Comparison of ENCODE assay signal across 1 cellular context in genomic region chr1:229252228-229252984, GRCh38.
TF ChIP-seq lines count a peak whose summit lies in the region.

No MANE protein-coding gene starts in this region.

TF ChIP-seq in HepG2, 621 proteins besides CTCF, POLR2A, EP300 and RAD21 (continues in another document):
- TF ChIP-seq MNT (IDR thresholded peaks at IDR 0.05) (no peak), DZIP1 (CRISPR knock-in tag; IDR thresholded peaks at IDR 0.05) (no peak), ZNF543 (CRISPR knock-in tag; IDR thresholded peaks at IDR 0.05) (no peak), CSRNP1 (CRISPR knock-in tag; IDR thresholded peaks at IDR 0.05) (no peak), MLXIP (CRISPR knock-in tag; IDR thresholded peaks at IDR 0.05; ENCODE audit: borderline replicate concordance) (no peak), IRF1 (CRISPR knock-in tag; IDR thresholded peaks at IDR 0.05; ENCODE audit: low read depth) (no peak), MAX (IDR thresholded peaks at IDR 0.05) (0 out of 2 replicates have a peak, but pooled peaks have one; percentile 17), KDM2A (CRISPR knock-in tag; IDR thresholded peaks at IDR 0.05; ENCODE audit: borderline replicate concordance, low read depth) (no peak), IRF9 (CRISPR knock-in tag; IDR thresholded peaks at IDR 0.05; ENCODE audit: borderline replicate concordance) (no peak), JARID2 (CRISPR knock-in tag; IDR thresholded peaks at IDR 0.05; ENCODE audit: insufficient replicate concordance) (no peak), GTF3A (CRISPR knock-in tag; conservative IDR thresholded peaks at IDR 0.05) (no peak), TFAP4 (IDR thresholded peaks at IDR 0.05; ENCODE audit: borderline replicate concordance, low read depth) (peak; percentile 31; the same call in 1 of the 2 replicates), ZNF687 (CRISPR knock-in tag; IDR thresholded peaks at IDR 0.05) (peak; percentile 33; the same call in 1 of the 2 replicates), CERS6 (CRISPR knock-in tag; IDR thresholded peaks at IDR 0.05) (no peak), IRX3 (CRISPR knock-in tag; IDR thresholded peaks at IDR 0.05; ENCODE audit: borderline replicate concordance, low read depth) (no peak), ZBTB26 (CRISPR knock-in tag; IDR thresholded peaks at IDR 0.05; ENCODE audit: borderline replicate concordance) (peak; percentile 74), NFAT5 (CRISPR knock-in tag; IDR thresholded peaks at IDR 0.05) (no peak), ZNF629 (CRISPR knock-in tag; conservative IDR thresholded peaks at IDR 0.05) (no peak), SMAD1 (CRISPR knock-in tag; IDR thresholded peaks at IDR 0.05; ENCODE audit: borderline replicate concordance, low read depth) (no peak), SP2 (CRISPR knock-in tag; IDR thresholded peaks at IDR 0.05) (no peak), THAP8 (CRISPR knock-in tag; IDR thresholded peaks at IDR 0.05; ENCODE audit: borderline replicate concordance) (no peak)
